Comparison of ENCODE assay signal across 1 cellular context in genomic region chr3:3209714-3210113, GRCh38.
TF ChIP-seq lines count a peak whose summit lies in the region.

No MANE protein-coding gene starts in this region.

TF ChIP-seq in GM23338, 12 proteins besides CTCF, POLR2A, EP300 and RAD21:
- TF ChIP-seq, protein P1, sequence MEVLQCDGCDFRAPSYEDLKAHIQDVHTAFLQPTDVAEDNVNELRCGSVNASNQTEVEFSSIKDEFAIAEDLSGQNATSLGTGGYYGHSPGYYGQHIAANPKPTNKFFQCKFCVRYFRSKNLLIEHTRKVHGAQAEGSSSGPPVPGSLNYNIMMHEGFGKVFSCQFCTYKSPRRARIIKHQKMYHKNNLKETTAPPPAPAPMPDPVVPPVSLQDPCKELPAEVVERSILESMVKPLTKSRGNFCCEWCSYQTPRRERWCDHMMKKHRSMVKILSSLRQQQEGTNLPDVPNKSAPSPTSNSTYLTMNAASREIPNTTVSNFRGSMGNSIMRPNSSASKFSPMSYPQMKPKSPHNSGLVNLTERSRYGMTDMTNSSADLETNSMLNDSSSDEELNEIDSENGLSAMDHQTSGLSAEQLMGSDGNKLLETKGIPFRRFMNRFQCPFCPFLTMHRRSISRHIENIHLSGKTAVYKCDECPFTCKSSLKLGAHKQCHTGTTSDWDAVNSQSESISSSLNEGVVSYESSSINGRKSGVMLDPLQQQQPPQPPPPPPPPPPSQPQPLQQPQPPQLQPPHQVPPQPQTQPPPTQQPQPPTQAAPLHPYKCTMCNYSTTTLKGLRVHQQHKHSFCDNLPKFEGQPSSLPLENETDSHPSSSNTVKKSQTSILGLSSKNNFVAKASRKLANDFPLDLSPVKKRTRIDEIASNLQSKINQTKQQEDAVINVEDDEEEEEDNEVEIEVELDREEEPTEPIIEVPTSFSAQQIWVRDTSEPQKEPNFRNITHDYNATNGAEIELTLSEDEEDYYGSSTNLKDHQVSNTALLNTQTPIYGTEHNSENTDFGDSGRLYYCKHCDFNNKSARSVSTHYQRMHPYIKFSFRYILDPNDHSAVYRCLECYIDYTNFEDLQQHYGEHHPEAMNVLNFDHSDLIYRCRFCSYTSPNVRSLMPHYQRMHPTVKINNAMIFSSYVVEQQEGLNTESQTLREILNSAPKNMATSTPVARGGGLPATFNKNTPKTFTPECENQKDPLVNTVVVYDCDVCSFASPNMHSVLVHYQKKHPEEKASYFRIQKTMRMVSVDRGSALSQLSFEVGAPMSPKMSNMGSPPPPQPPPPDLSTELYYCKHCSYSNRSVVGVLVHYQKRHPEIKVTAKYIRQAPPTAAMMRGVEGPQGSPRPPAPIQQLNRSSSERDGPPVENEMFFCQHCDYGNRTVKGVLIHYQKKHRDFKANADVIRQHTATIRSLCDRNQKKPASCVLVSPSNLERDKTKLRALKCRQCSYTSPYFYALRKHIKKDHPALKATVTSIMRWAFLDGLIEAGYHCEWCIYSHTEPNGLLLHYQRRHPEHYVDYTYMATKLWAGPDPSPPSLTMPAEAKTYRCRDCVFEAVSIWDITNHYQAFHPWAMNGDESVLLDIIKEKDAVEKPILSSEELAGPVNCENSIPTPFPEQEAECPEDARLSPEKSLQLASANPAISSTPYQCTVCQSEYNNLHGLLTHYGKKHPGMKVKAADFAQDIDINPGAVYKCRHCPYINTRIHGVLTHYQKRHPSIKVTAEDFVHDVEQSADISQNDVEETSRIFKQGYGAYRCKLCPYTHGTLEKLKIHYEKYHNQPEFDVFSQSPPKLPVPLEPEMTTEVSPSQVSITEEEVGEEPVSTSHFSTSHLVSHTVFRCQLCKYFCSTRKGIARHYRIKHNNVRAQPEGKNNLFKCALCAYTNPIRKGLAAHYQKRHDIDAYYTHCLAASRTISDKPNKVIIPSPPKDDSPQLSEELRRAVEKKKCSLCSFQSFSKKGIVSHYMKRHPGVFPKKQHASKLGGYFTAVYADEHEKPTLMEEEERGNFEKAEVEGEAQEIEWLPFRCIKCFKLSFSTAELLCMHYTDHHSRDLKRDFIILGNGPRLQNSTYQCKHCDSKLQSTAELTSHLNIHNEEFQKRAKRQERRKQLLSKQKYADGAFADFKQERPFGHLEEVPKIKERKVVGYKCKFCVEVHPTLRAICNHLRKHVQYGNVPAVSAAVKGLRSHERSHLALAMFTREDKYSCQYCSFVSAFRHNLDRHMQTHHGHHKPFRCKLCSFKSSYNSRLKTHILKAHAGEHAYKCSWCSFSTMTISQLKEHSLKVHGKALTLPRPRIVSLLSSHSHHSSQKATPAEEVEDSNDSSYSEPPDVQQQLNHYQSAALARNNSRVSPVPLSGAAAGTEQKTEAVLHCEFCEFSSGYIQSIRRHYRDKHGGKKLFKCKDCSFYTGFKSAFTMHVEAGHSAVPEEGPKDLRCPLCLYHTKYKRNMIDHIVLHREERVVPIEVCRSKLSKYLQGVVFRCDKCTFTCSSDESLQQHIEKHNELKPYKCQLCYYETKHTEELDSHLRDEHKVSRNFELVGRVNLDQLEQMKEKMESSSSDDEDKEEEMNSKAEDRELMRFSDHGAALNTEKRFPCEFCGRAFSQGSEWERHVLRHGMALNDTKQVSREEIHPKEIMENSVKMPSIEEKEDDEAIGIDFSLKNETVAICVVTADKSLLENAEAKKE (CRISPR knock-in tag; IDR thresholded peaks at IDR 0.05) = no peak
- no peak for TF ChIP-seq EZH2 (IDR thresholded peaks at IDR 0.05; ENCODE audit: low read depth, unreplicated experiment)
- TF ChIP-seq STAT1 (IDR thresholded peaks at IDR 0.05; ENCODE audit: unreplicated experiment) = no peak
- no peak for TF ChIP-seq ZNF114 (CRISPR knock-in tag; IDR thresholded peaks at IDR 0.05)
- TF ChIP-seq NANOG (IDR thresholded peaks at IDR 0.05; ENCODE audit: borderline replicate concordance) = no peak
- no peak for TF ChIP-seq CREB1 (CRISPR knock-in tag; IDR thresholded peaks at IDR 0.05; ENCODE audit: low read depth)
- TF ChIP-seq, protein P2, sequence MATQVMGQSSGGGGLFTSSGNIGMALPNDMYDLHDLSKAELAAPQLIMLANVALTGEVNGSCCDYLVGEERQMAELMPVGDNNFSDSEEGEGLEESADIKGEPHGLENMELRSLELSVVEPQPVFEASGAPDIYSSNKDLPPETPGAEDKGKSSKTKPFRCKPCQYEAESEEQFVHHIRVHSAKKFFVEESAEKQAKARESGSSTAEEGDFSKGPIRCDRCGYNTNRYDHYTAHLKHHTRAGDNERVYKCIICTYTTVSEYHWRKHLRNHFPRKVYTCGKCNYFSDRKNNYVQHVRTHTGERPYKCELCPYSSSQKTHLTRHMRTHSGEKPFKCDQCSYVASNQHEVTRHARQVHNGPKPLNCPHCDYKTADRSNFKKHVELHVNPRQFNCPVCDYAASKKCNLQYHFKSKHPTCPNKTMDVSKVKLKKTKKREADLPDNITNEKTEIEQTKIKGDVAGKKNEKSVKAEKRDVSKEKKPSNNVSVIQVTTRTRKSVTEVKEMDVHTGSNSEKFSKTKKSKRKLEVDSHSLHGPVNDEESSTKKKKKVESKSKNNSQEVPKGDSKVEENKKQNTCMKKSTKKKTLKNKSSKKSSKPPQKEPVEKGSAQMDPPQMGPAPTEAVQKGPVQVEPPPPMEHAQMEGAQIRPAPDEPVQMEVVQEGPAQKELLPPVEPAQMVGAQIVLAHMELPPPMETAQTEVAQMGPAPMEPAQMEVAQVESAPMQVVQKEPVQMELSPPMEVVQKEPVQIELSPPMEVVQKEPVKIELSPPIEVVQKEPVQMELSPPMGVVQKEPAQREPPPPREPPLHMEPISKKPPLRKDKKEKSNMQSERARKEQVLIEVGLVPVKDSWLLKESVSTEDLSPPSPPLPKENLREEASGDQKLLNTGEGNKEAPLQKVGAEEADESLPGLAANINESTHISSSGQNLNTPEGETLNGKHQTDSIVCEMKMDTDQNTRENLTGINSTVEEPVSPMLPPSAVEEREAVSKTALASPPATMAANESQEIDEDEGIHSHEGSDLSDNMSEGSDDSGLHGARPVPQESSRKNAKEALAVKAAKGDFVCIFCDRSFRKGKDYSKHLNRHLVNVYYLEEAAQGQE (IDR thresholded peaks at IDR 0.05; ENCODE audit: unreplicated experiment) = no peak
- no peak for TF ChIP-seq EZH2phosphoT487 (IDR thresholded peaks at IDR 0.05; ENCODE audit: unreplicated experiment)
- TF ChIP-seq, protein P3, sequence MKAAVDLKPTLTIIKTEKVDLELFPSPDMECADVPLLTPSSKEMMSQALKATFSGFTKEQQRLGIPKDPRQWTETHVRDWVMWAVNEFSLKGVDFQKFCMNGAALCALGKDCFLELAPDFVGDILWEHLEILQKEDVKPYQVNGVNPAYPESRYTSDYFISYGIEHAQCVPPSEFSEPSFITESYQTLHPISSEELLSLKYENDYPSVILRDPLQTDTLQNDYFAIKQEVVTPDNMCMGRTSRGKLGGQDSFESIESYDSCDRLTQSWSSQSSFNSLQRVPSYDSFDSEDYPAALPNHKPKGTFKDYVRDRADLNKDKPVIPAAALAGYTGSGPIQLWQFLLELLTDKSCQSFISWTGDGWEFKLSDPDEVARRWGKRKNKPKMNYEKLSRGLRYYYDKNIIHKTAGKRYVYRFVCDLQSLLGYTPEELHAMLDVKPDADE (IDR thresholded peaks at IDR 0.05) = no peak
- TF ChIP-seq ZNF331 (CRISPR knock-in tag; IDR thresholded peaks at IDR 0.05; ENCODE audit: low read depth) = no peak
- TF ChIP-seq POLR2AphosphoS5 (IDR thresholded peaks at IDR 0.05; ENCODE audit: low read depth) = no peak
- TF ChIP-seq JUNB (IDR thresholded peaks at IDR 0.05; ENCODE audit: unreplicated experiment) = no peak
